Comparison of ENCODE assay signal across 1 cellular context in genomic region chrX:137565921-137566745, GRCh38.
TF ChIP-seq lines count a peak whose summit lies in the region.

Gene ZIC3, plus strand, starts transcription at chrX:137566127. Its CDS starts 565 bp downstream, at chrX:137566692.

TF ChIP-seq in H1, 55 proteins besides CTCF, POLR2A, EP300 and RAD21 (continued from another document):
- peak; percentile 85 for TF ChIP-seq TAF7 (optimal IDR thresholded peaks at IDR 0.05; ENCODE audit: borderline replicate concordance, low read depth, low read length)
- TF ChIP-seq EZH2 (IDR thresholded peaks at IDR 0.05; ENCODE audit: low read depth, low read length, severe bottlenecking): no peak
- no peak for TF ChIP-seq BCL11A (IDR thresholded peaks at IDR 0.05; ENCODE audit: low read depth in 2 of 2, low read length in 2 of 2)
- TF ChIP-seq EGR1 (IDR thresholded peaks at IDR 0.05; ENCODE audit: borderline replicate concordance, low read depth, low read length): no peak
- no peak for TF ChIP-seq RXRA (IDR thresholded peaks at IDR 0.05; ENCODE audit: insufficient read depth, low read depth, low read length)
- no peak for TF ChIP-seq GABPA (IDR thresholded peaks at IDR 0.05; ENCODE audit: borderline replicate concordance, insufficient read depth, low read length)
- no peak for TF ChIP-seq KDM4A (IDR thresholded peaks at IDR 0.05; ENCODE audit: low read depth, low read length, severe bottlenecking)
- no peak for TF ChIP-seq CEBPB (IDR thresholded peaks at IDR 0.05; ENCODE audit: low read depth, low read length)
- TF ChIP-seq E2F6 (IDR thresholded peaks at IDR 0.05): peak; percentile 52
- TF ChIP-seq CHD2 (IDR thresholded peaks at IDR 0.05; ENCODE audit: low read length): no peak
- no peak for TF ChIP-seq SAP30 (IDR thresholded peaks at IDR 0.05; ENCODE audit: insufficient read depth, insufficient replicate concordance, low read length)
- peak; percentile 90 for TF ChIP-seq TBP (IDR thresholded peaks at IDR 0.05; ENCODE audit: low read depth, low read length)
- TF ChIP-seq CTBP2 (IDR thresholded peaks at IDR 0.05; ENCODE audit: borderline replicate concordance, insufficient read depth, insufficient read length, low read length): no peak
- 0 out of 2 replicates have a peak, but pooled peaks have one; percentile 10 for TF ChIP-seq RBBP5 (IDR thresholded peaks at IDR 0.05; ENCODE audit: borderline replicate concordance, low read depth, low read length)
- TF ChIP-seq USF2 (IDR thresholded peaks at IDR 0.05; ENCODE audit: low read length): peak; percentile 82
- TF ChIP-seq POLR2AphosphoS5 (IDR thresholded peaks at IDR 0.05; ENCODE audit: low read depth, low read length): peak; percentile 78
- TF ChIP-seq YY1 (IDR thresholded peaks at IDR 0.05; ENCODE audit: low read depth, low read length): peak; percentile 61; the same call in 1 of the 2 replicates
- peak; percentile 88 for TF ChIP-seq TAF1 (IDR thresholded peaks at IDR 0.05; ENCODE audit: low read depth, low read length)
TF ChIP-seq in H1: peak in this region for 8.
